Comparison of ENCODE assay signal across 28 cellular contexts in the genomic region with DNA sequence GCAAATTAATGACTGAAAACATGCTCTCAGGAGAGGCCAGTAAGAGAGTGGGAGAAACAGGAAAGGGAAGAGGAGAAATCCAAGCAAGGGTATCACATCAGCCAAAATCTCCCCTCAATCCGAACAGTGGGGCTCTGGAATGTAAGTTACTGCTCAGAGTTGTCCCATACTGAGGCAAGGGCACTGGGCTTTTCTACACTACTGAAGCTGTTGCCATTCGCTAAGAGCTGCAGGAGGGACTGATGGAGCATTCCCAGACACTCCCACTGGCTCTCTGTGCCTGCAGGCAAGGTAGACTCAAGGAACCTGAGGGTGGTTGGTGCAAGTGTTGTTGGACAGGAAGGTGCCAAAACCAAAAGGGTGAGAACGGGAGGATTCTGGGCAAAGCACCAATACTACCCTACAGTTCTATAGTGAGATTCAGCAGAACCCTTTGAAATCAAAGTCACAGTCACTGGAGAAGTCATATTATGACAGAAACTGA.
"Had no signal": no experiment of that assay in that cellular context is flagged by ENCODE, and none has a peak within 500 bp of the region (broad histone marks: within the 10 kb centered on the region; RNA-seq: fewer than 3 reads in every experiment).

No MANE protein-coding gene starts in this region.

- H3K9me3 ChIP-seq: MG63, SJCRH30 had no signal

- H3K27ac ChIP-seq: cardiac muscle cell, SJCRH30, SK-N-MC had no signal

- H3K9me3 Mint-ChIP-seq: activated CD4-positive, alpha-beta memory T cell treated with anti-CD3 and anti-CD28 coated beads, Interleukin-2, amount 10 ng/mL, durations not matched to agents 7 days and 5 days; activated naive CD4-positive, alpha-beta T cell treated with anti-CD3 and anti-CD28 coated beads, Interleukin-2, amount 10 ng/mL, durations not matched to agents 7 days and 5 days; activated naive CD8-positive, alpha-beta T cell treated with anti-CD3 and anti-CD28 coated beads, Interleukin-2, amount 50 U/mL, for 24 hours; T-helper 1 cell treated with Interleukin-12 subunit alpha and Interleukin-12 subunit beta and Interleukin-4 antibody, amounts not matched to agents 30 μg/mL and 1 μg/mL, for 36 hours had no signal

- H3K4me1 Mint-ChIP-seq: activated CD4-positive, alpha-beta T cell treated with anti-CD3 and anti-CD28 coated beads for 36 hours; activated naive CD4-positive, alpha-beta T cell treated with anti-CD3 and anti-CD28 coated beads, Interleukin-2, amount 10 ng/mL, durations not matched to agents 7 days and 5 days; activated naive CD8-positive, alpha-beta T cell treated with anti-CD3 and anti-CD28 coated beads, Interleukin-2, amount 50 U/mL, for 24 hours had no signal

- H3K27me3 ChIP-seq: cardiac muscle cell, MG63, SJCRH30 had no signal

- H3K4me3 ChIP-seq: cardiac muscle cell, MG63, SJCRH30, SK-N-MC had no signal

- H3K36me3 Mint-ChIP-seq: activated CD8-positive, alpha-beta memory T cell treated with anti-CD3 and anti-CD28 coated beads, Interleukin-2, amount 10 ng/mL, durations not matched to agents 7 days and 5 days; activated naive CD4-positive, alpha-beta T cell treated with anti-CD3 and anti-CD28 coated beads, Interleukin-2, amount 10 ng/mL, durations not matched to agents 7 days and 5 days; activated naive CD8-positive, alpha-beta T cell; brain had no signal

- DNase-seq: activated CD4-positive, alpha-beta memory T cell treated with anti-CD3 and anti-CD28 coated beads, Interleukin-2, amount 10 ng/mL, durations not matched to agents 7 days and 5 days; activated CD4-positive, alpha-beta T cell treated with anti-CD3 and anti-CD28 coated beads for 36 hours; activated CD8-positive, alpha-beta memory T cell treated with anti-CD3 and anti-CD28 coated beads for 24 hours; activated CD8-positive, alpha-beta memory T cell treated with anti-CD3 and anti-CD28 coated beads, Interleukin-2, amount 10 ng/mL, durations not matched to agents 7 days and 5 days; activated CD8-positive, alpha-beta memory T cell treated with anti-CD3 and anti-CD28 coated beads, Interleukin-2, amount 50 U/mL, for 48 hours; activated effector memory CD4-positive, alpha-beta T cell treated with Interleukin-2 at 50 U/mL for 16 hours; activated naive CD4-positive, alpha-beta T cell treated with anti-CD3 and anti-CD28 coated beads, Interleukin-2, amount 10 ng/mL, durations not matched to agents 7 days and 5 days; activated naive CD8-positive, alpha-beta T cell treated with anti-CD3 and anti-CD28 coated beads, Interleukin-2, amount 50 U/mL, for 24 hours; activated T-cell treated with anti-CD3 and anti-CD28 coated beads, Interleukin-2, amount 50 U/mL, for 48 hours; anterior cingulate cortex; MG63; NCI-H1048; NCI-H1105 treated with DMSO at 0.1 percent for 48 hours; NCI-H1436; NCI-H1694; NCI-H1930; NCI-H2081 treated with DMSO at 0.1 percent for 48 hours; NCI-H345; NCI-H524 treated with DMSO at 0.1 percent for 48 hours; SHP77; SJCRH30 had no signal

- H3K4me3 Mint-ChIP-seq: activated CD4-positive, alpha-beta memory T cell treated with anti-CD3 and anti-CD28 coated beads, Interleukin-2, amount 10 ng/mL, durations not matched to agents 7 days and 5 days; activated CD4-positive, alpha-beta T cell treated with anti-CD3 and anti-CD28 coated beads for 36 hours; activated CD8-positive, alpha-beta memory T cell treated with anti-CD3 and anti-CD28 coated beads, Interleukin-2, amount 10 ng/mL, durations not matched to agents 7 days and 5 days; activated naive CD4-positive, alpha-beta T cell treated with anti-CD3 and anti-CD28 coated beads, Interleukin-2, amount 10 ng/mL, durations not matched to agents 7 days and 5 days; activated naive CD8-positive, alpha-beta T cell; activated naive CD8-positive, alpha-beta T cell treated with anti-CD3 and anti-CD28 coated beads, Interleukin-2, amount 50 U/mL, for 24 hours; brain; T-helper 1 cell treated with Interleukin-12 subunit alpha and Interleukin-12 subunit beta and Interleukin-4 antibody, amounts not matched to agents 30 μg/mL and 1 μg/mL, for 36 hours; T-helper 2 cell treated with Interferon-gamma antibody and Interleukin-4, amounts not matched to agents 5 μg/mL and 100 μg/mL, for 36 hours had no signal

- H3K36me3 ChIP-seq: cardiac muscle cell, MG63, SJCRH30 had no signal

- H3K27me3 Mint-ChIP-seq: activated CD4-positive, alpha-beta memory T cell treated with anti-CD3 and anti-CD28 coated beads, Interleukin-2, amount 10 ng/mL, durations not matched to agents 7 days and 5 days; activated CD4-positive, alpha-beta T cell treated with anti-CD3 and anti-CD28 coated beads for 36 hours; activated CD8-positive, alpha-beta memory T cell treated with anti-CD3 and anti-CD28 coated beads, Interleukin-2, amount 10 ng/mL, durations not matched to agents 7 days and 5 days; activated naive CD4-positive, alpha-beta T cell treated with anti-CD3 and anti-CD28 coated beads, Interleukin-2, amount 10 ng/mL, durations not matched to agents 7 days and 5 days; activated naive CD8-positive, alpha-beta T cell; activated naive CD8-positive, alpha-beta T cell treated with anti-CD3 and anti-CD28 coated beads, Interleukin-2, amount 50 U/mL, for 24 hours had no signal

- H3K27ac Mint-ChIP-seq: activated CD4-positive, alpha-beta memory T cell treated with anti-CD3 and anti-CD28 coated beads, Interleukin-2, amount 10 ng/mL, durations not matched to agents 7 days and 5 days; activated CD4-positive, alpha-beta T cell treated with anti-CD3 and anti-CD28 coated beads for 36 hours; activated CD8-positive, alpha-beta memory T cell treated with anti-CD3 and anti-CD28 coated beads, Interleukin-2, amount 10 ng/mL, durations not matched to agents 7 days and 5 days; activated naive CD4-positive, alpha-beta T cell treated with anti-CD3 and anti-CD28 coated beads, Interleukin-2, amount 10 ng/mL, durations not matched to agents 7 days and 5 days; activated naive CD8-positive, alpha-beta T cell; activated naive CD8-positive, alpha-beta T cell treated with anti-CD3 and anti-CD28 coated beads, Interleukin-2, amount 50 U/mL, for 24 hours; brain; T-helper 1 cell treated with Interleukin-12 subunit alpha and Interleukin-12 subunit beta and Interleukin-4 antibody, amounts not matched to agents 30 μg/mL and 1 μg/mL, for 36 hours; T-helper 2 cell treated with Interferon-gamma antibody and Interleukin-4, amounts not matched to agents 5 μg/mL and 100 μg/mL, for 36 hours had no signal

- FAIRE-seq: TTC549 had no signal
